27 cellular contexts compared by ENCODE assay signal in the genomic region with DNA sequence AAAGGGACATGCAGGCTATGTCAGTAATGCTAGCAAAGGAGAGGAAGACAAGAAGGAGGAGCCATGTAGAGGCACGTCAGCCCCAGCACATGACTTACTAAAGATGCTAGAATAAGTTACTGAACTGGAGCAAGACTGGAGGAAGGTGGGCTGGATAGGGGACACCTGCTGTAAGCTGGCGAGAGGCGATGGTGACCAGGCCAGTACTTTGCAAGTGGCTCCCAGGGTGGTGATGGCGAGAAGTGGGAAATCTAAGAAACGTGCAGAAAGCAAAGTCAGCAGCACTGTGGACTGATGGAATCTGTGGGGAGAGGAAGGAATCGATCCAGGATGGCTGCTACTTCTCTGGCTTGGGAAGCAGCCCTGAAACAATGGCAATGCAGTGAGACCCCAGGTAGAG.
"Had no signal": no experiment of that assay in that cellular context is flagged by ENCODE, and none has a peak within 500 bp of the region (broad histone marks: within the 10 kb centered on the region; RNA-seq: fewer than 3 reads in every experiment).

No MANE protein-coding gene starts in this region.

- H3K4me3 Mint-ChIP-seq: immature natural killer cell; naive thymus-derived CD8-positive, alpha-beta T cell; nephron; neural crest cell; stimulated activated memory B cell treated with anti-CD40 and anti-IgM and Interleukin-4, amounts not matched to agents 10 μg/mL and 1 μg/mL and 100 μg/mL, for 72 hours; stimulated activated naive CD8-positive, alpha-beta T cell treated with anti-CD3 and anti-CD28 coated beads, Interleukin-15, amount 100 ng/mL, for 72 hours; type B pancreatic cell had no signal

- H3K27me3 Mint-ChIP-seq: naive thymus-derived CD8-positive, alpha-beta T cell; stimulated activated memory B cell treated with anti-CD40 and anti-IgM and Interleukin-4, amounts not matched to agents 10 μg/mL and 1 μg/mL and 100 μg/mL, for 72 hours; stimulated activated naive CD8-positive, alpha-beta T cell treated with anti-CD3 and anti-CD28 coated beads, Interleukin-15, amount 100 ng/mL, for 72 hours had no signal

- ATAC-seq: left colon; left lung; lower lobe of right lung; naive thymus-derived CD8-positive, alpha-beta T cell; right lobe of liver; stimulated activated memory B cell treated with anti-CD40 and anti-IgM and Interleukin-4, amounts not matched to agents 10 μg/mL and 1 μg/mL and 100 μg/mL, for 72 hours; stimulated activated naive CD8-positive, alpha-beta T cell treated with anti-CD3 and anti-CD28 coated beads, Interleukin-15, amount 100 ng/mL, for 72 hours had no signal

- H3K4me2 ChIP-seq: smooth muscle cell had no signal

- DNase-seq: hypothalamus; immature natural killer cell; kidney; left colon; left lung; lower lobe of right lung; mammary epithelial cell; mesenchymal stem cell; naive thymus-derived CD8-positive, alpha-beta T cell; nucleus accumbens; right lobe of liver; stimulated activated CD4-positive, alpha-beta T cell treated with anti-CD3 and anti-CD28 coated beads, Interleukin-1b, Interleukin-23, amount 100 ng/mL, for 48 hours; stimulated activated CD4-positive, alpha-beta T cell treated with anti-CD3 and anti-CD28 coated beads, Interleukin-2, amount 100 ng/mL, for 48 hours; stimulated activated CD4-positive, alpha-beta T cell treated with anti-CD3 and anti-CD28 coated beads, Interleukin-4, amount 100 ng/mL, for 4 hours; stimulated activated CD8-positive, alpha-beta memory T cell treated with anti-CD3 and anti-CD28 coated beads, Interleukin-4, amount 100 ng/mL, for 48 hours; stimulated activated naive CD4-positive, alpha-beta T cell treated with Interleukin-2 at 50 U/mL for 16 hours; stimulated activated naive CD8-positive, alpha-beta T cell treated with anti-CD3 and anti-CD28 coated beads, Interleukin-15, amount 100 ng/mL, for 72 hours; substantia nigra had no signal

- H3K4me3 ChIP-seq: left lung, lower lobe of right lung, right atrium auricular region, right lobe of liver, smooth muscle cell, tibial nerve, vagina had no signal

- H3K9me3 ChIP-seq: left lung, lower lobe of right lung, right atrium auricular region, right lobe of liver, tibial nerve, vagina had no signal

- H3K27me3 ChIP-seq: left lung, right atrium auricular region, right lobe of liver, tibial nerve, vagina had no signal

- H3K9ac ChIP-seq: parathyroid adenoma had no signal

- H3K36me3 Mint-ChIP-seq: immature natural killer cell; naive thymus-derived CD8-positive, alpha-beta T cell; stimulated activated memory B cell treated with anti-CD40 and anti-IgM and Interleukin-4, amounts not matched to agents 10 μg/mL and 1 μg/mL and 100 μg/mL, for 72 hours; type B pancreatic cell had no signal

- H3K4me1 Mint-ChIP-seq: immature natural killer cell; naive thymus-derived CD8-positive, alpha-beta T cell; nephron; stimulated activated memory B cell treated with anti-CD40 and anti-IgM and Interleukin-4, amounts not matched to agents 10 μg/mL and 1 μg/mL and 100 μg/mL, for 72 hours; stimulated activated naive CD8-positive, alpha-beta T cell treated with anti-CD3 and anti-CD28 coated beads, Interleukin-15, amount 100 ng/mL, for 72 hours had no signal

- H3K9me3 Mint-ChIP-seq: nephron, neural crest cell, type B pancreatic cell had no signal

- H3K36me3 ChIP-seq: left lung, lower lobe of right lung, right atrium auricular region, right lobe of liver, tibial nerve, vagina had no signal

- H2AFZ ChIP-seq: parathyroid adenoma had no signal

- H3K27ac ChIP-seq: left lung, lower lobe of right lung, parathyroid adenoma, right atrium auricular region, right lobe of liver, tibial nerve, vagina had no signal

- H3K79me2 ChIP-seq: parathyroid adenoma had no signal

- H3K27ac Mint-ChIP-seq: immature natural killer cell; nephron; stimulated activated memory B cell treated with anti-CD40 and anti-IgM and Interleukin-4, amounts not matched to agents 10 μg/mL and 1 μg/mL and 100 μg/mL, for 72 hours; stimulated activated naive CD8-positive, alpha-beta T cell treated with anti-CD3 and anti-CD28 coated beads, Interleukin-15, amount 100 ng/mL, for 72 hours; type B pancreatic cell had no signal

- H3K4me1 ChIP-seq: left lung, lower lobe of right lung, parathyroid adenoma, right atrium auricular region, right lobe of liver, tibial nerve, vagina had no signal
